ENCODE assay signal across 21 cellular contexts in genomic region chr9:21565137-21565536, GRCh38.
DNase-seq lines count a peak whose midpoint lies in the region; ATAC-seq, FAIRE-seq and TF ChIP-seq lines count a peak whose summit lies in the region.
"Had no signal": no experiment of that assay in that cellular context is flagged by ENCODE, and none has a peak within 500 bp of the region (broad histone marks: within the 10 kb centered on the region; RNA-seq: fewer than 3 reads in every experiment).

No MANE protein-coding gene starts in this region.

- no peaks in the 10 kb centered on the region for H3K9me2 ChIP-seq in Karpas-422 (replicated peaks; ENCODE audit: insufficient read depth, low read length)

- H3K27me3 ChIP-seq in vagina (no peaks in the 10 kb centered on the region), Karpas-422 (ENCODE audit: low read length) (no peaks in the 10 kb centered on the region)
- H3K27me3 ChIP-seq: SJSA1 had no signal

- POLR2A ChIA-PET in RWPE1 (lab: Yijun Ruan, JAX; ENCODE audit: low non-redundant PET): no interaction called here

- intact Hi-C loops in vagina (cut with DNase I): no loop called here

- peak; percentile 28 for ATAC-seq in esophagus mucosa
- ATAC-seq in GM21576 (IDR thresholded peaks at IDR 0.05; ENCODE audit: unreplicated experiment): no peak
- ATAC-seq: GM12878, GM23338 had no signal

- CTCF ChIA-PET in RWPE1 (lab: Yijun Ruan, JAX): interaction anchor here (0.6 to 0.7 kb wide), 2 partner anchors 20 to 597 kb away, joined by 3 read pairs; no protein-coding TSS in a partner anchor

- no peaks in the 10 kb centered on the region for H4K20me1 ChIP-seq in Karpas-422 (ENCODE audit: insufficient read depth, low read depth, low read length)

- H3K36me3 ChIP-seq in vagina: no peaks in the 10 kb centered on the region
- H3K36me3 ChIP-seq in Karpas-422 (ENCODE audit: insufficient read depth, low read length): no peaks in the 10 kb centered on the region
- H3K36me3 ChIP-seq: BE2C, SJSA1 had no signal

- H3K27ac Mint-ChIP-seq in HFFc6: peak overlapping the region; percentile 54; the same call in 1 of the 2 replicates
- H3K27ac Mint-ChIP-seq: CD4-positive, alpha-beta memory T cell; GM23338 had no signal

- no peaks in the 10 kb centered on the region for H3K9me3 Mint-ChIP-seq in HFFc6
- H3K9me3 Mint-ChIP-seq: GM23338 had no signal

- H3K4me3 ChIP-seq in vagina (no peak overlapping the region), Karpas-422 (ENCODE audit: low read length) (no peak overlapping the region)
- H3K4me3 ChIP-seq: GM12878, GM23338, SJSA1 had no signal

- H3K79me2 ChIP-seq in Karpas-422 (ENCODE audit: low read length): no peaks in the 10 kb centered on the region

- H3K9me3 ChIP-seq in vagina: no peaks in the 10 kb centered on the region
- no peaks in the 10 kb centered on the region for H3K9me3 ChIP-seq in Karpas-422 (ENCODE audit: low read length)
- H3K9me3 ChIP-seq: BE2C, SJSA1 had no signal

- H2AFZ ChIP-seq in Karpas-422 (ENCODE audit: low read length): no peak overlapping the region
- H2AFZ ChIP-seq: GM23338 had no signal

- H3K4me3 Mint-ChIP-seq in HFFc6: no peak overlapping the region; the same call in 1 of the 2 replicates
- H3K4me3 Mint-ChIP-seq: CD4-positive, alpha-beta memory T cell; GM23338 had no signal

- no peaks in the 10 kb centered on the region for H3K4me1 ChIP-seq in vagina
- no peaks in the 10 kb centered on the region for H3K4me1 ChIP-seq in Karpas-422 (ENCODE audit: low read length)
- H3K4me1 ChIP-seq: BE2C had no signal

- TF ChIP-seq CTCF in HFFc6 (IDR thresholded peaks at IDR 0.05): no peak
- TF ChIP-seq CTCF in RWPE1 (conservative IDR thresholded peaks at IDR 0.05; ENCODE audit: low read depth): no peak
- no peak for TF ChIP-seq CTCF in vagina (IDR thresholded peaks at IDR 0.05)

- H3K9ac ChIP-seq in Karpas-422 (ENCODE audit: low read length): no peak overlapping the region
- H3K9ac ChIP-seq: KMS-11 had no signal

- peaks cover 69% of the 10 kb centered on the region for H3K4me1 Mint-ChIP-seq in HFFc6 (ENCODE audit: low read depth)

- DNase-seq in HFFc6: no peak
- peak; percentile 59 for DNase-seq in RWPE1 (ENCODE audit: low spot score)
- no peak for DNase-seq in RCC 7860 (ENCODE audit: low spot score)
- DNase-seq in vagina (ENCODE audit: extremely low spot score in 2 of 2): no peak
- no peak for DNase-seq in Karpas-422
- DNase-seq: BE2C; CD4-positive, alpha-beta memory T cell; DMS79; MM.1S; NCI-H1105; NCI-H1694; NCI-H2107; NCI-H2227 treated with DMSO at 0.1 percent for 48 hours; NCI-H526 had no signal

- H3K36me3 Mint-ChIP-seq in HFFc6 (ENCODE audit: low read depth): peaks cover 24% of the 10 kb centered on the region; the same call in 1 of the 2 replicates

- FAIRE-seq in RCC 7860 (lab: Jason Lieb, UNC): no peak
- FAIRE-seq: D721Med, GM12878 had no signal

- no peaks in the 10 kb centered on the region; the same call in 1 of the 2 replicates for H3K27me3 Mint-ChIP-seq in HFFc6 (ENCODE audit: insufficient read depth)

- no peak for TF ChIP-seq POLR2A in vagina (IDR thresholded peaks at IDR 0.05)

- no peak overlapping the region for H3K27ac ChIP-seq in RWPE1
- no peak overlapping the region for H3K27ac ChIP-seq in vagina
- no peak overlapping the region for H3K27ac ChIP-seq in Karpas-422 (ENCODE audit: low read length)
- H3K27ac ChIP-seq: KMS-11, SJSA1 had no signal

- H3K4me2 ChIP-seq in Karpas-422 (ENCODE audit: low read depth, low read length, poor library complexity, severe bottlenecking): no peak overlapping the region
- H3K4me2 ChIP-seq: GM23338, KMS-11 had no signal
